In genomic region chr4:179095585-179096228, GRCh38 we compare ENCODE assay signal across 14 cellular contexts.
DNase-seq lines count a peak whose midpoint lies in the region; ATAC-seq, FAIRE-seq and TF ChIP-seq lines count a peak whose summit lies in the region.
"Had no signal": no experiment of that assay in that cellular context is flagged by ENCODE, and none has a peak within 500 bp of the region (broad histone marks: within the 10 kb centered on the region; RNA-seq: fewer than 3 reads in every experiment).

No MANE protein-coding gene starts in this region.

- no peak overlapping the region for H3K56ac ChIP-seq in H1 (replicated peaks; ENCODE audit: insufficient read length, low read depth, low read length)

- intact Hi-C loops in activated CD4-positive, alpha-beta T cell treated with anti-CD3 and anti-CD28 coated beads, Interleukin-2, amount 10 ng/mL, durations not matched to agents 24 days and 14 days (cut with micrococcal nuclease): no loop called here
- intact Hi-C loops in OCI-LY7 (cut with micrococcal nuclease; ENCODE audit: unreplicated experiment) (no loop called here), psoas muscle (cut with DNase I) (no loop called here)

- no peak overlapping the region for H2BK12ac ChIP-seq in H1 (ENCODE audit: low read depth, low read length)

- H3K27ac Mint-ChIP-seq in activated CD4-positive, alpha-beta T cell treated with anti-CD3 and anti-CD28 coated beads, Interleukin-2, amount 10 ng/mL, durations not matched to agents 24 days and 14 days: no peak overlapping the region
- H3K27ac Mint-ChIP-seq: activated T-cell treated with anti-CD3 and anti-CD28 coated beads, Interleukin-2, amount 50 U/mL, for 72 hours; IgD-negative memory B cell; T-helper 1 cell treated with Interleukin-12 subunit alpha and Interleukin-12 subunit beta and Interleukin-4 antibody, amounts not matched to agents 30 μg/mL and 1 μg/mL, for 36 hours had no signal

- H3K36me3 ChIP-seq in OCI-LY7 (ENCODE audit: insufficient read depth, low read length) (no peaks in the 10 kb centered on the region), H1 (ENCODE audit: control insufficient read depth in 2 of 4, insufficient read depth in 4 of 4, low read length in 3 of 4) (no peaks in the 10 kb centered on the region), psoas muscle (ENCODE audit: insufficient read depth in 1 of 2, low read depth in 1 of 2) (no peaks in the 10 kb centered on the region)

- H3K36me3 Mint-ChIP-seq in activated CD4-positive, alpha-beta T cell treated with anti-CD3 and anti-CD28 coated beads, Interleukin-2, amount 10 ng/mL, durations not matched to agents 24 days and 14 days (ENCODE audit: low read depth): no peaks in the 10 kb centered on the region
- H3K36me3 Mint-ChIP-seq: IgD-negative memory B cell had no signal

- BruUV-seq in OCI-LY7 (replicated peaks; lab: Mats Ljungman, UMichigan): no TSS peak

- H4K8ac ChIP-seq in H1 (ENCODE audit: extremely low read depth, insufficient read depth, low read length): no peak overlapping the region

- no peaks in the 10 kb centered on the region for H3K79me1 ChIP-seq in H1 (ENCODE audit: low read depth, low read length)

- no peak overlapping the region for H2AFZ ChIP-seq in OCI-LY7 (ENCODE audit: low read length)
- H2AFZ ChIP-seq in H1 (ENCODE audit: low read length): no peak overlapping the region

- no peak overlapping the region for H2AK5ac ChIP-seq in H1 (ENCODE audit: low read depth, low read length)

- CTCF ChIA-PET in OCI-LY7 (lab: Charles Lee; ENCODE audit: unreplicated experiment) (no interaction called here), H1 (lab: Charles Lee; ENCODE audit: partially characterized antibody) (no interaction called here)

- TF ChIP-seq EP300 in H1 (IDR thresholded peaks at IDR 0.05; ENCODE audit: borderline replicate concordance in 1 of 2, low read depth in 2 of 2, low read length in 2 of 2): no peak

- peak; percentile 58 for DNase-seq in activated CD4-positive, alpha-beta T cell treated with anti-CD3 and anti-CD28 coated beads, Interleukin-2, amount 10 ng/mL, durations not matched to agents 24 days and 14 days
- DNase-seq in activated CD4-positive, alpha-beta T cell treated with anti-CD3 and anti-CD28 coated beads, Interleukin-2, amount 50 U/mL, for 4 hours: no peak
- DNase-seq in OCI-LY7 (ENCODE audit: low spot score): peak; percentile 10
- peak in 1 of 2 experiments; percentile 63 for DNase-seq in H1 (ENCODE audit: low read depth in 1 of 2, low spot score in 2 of 2)
- DNase-seq in pons (ENCODE audit: low spot score): peak; percentile 15
- no peak for DNase-seq in activated gamma-delta T cell treated with Interleukin-2 at 50 U/mL for 16 hours
- DNase-seq in psoas muscle: no peak
- DNase-seq: activated T-cell treated with anti-CD3 and anti-CD28 coated beads, Interleukin-2, amount 50 U/mL, for 72 hours; glutamatergic neuron; NCI-H526; stimulated activated CD4-positive, alpha-beta T cell treated with anti-CD3 and anti-CD28 coated beads, Interleukin-12 subunit alpha, Interleukin-12 subunit beta, amount 100 ng/mL, for 4 hours had no signal

- no peak overlapping the region for H3K4me2 ChIP-seq in OCI-LY7 (ENCODE audit: low read length)
- no peak overlapping the region for H3K4me2 ChIP-seq in H1 (ENCODE audit: insufficient read depth in 1 of 2, low read depth in 2 of 2, low read length in 2 of 2)

- no peaks in the 10 kb centered on the region for H3K27me3 ChIP-seq in H1 (replicated peaks in 1 of 4; ENCODE audit: control insufficient read depth in 3 of 4, extremely low read depth in 1 of 4, insufficient read depth in 3 of 4, low read length in 3 of 4)
- no peaks in the 10 kb centered on the region for H3K27me3 ChIP-seq in psoas muscle (ENCODE audit: insufficient read depth in 3 of 3, low read length in 2 of 3)

- no peaks in the 10 kb centered on the region for H3K27me3 Mint-ChIP-seq in activated CD4-positive, alpha-beta T cell treated with anti-CD3 and anti-CD28 coated beads, Interleukin-2, amount 10 ng/mL, durations not matched to agents 24 days and 14 days
- H3K27me3 Mint-ChIP-seq: IgD-negative memory B cell had no signal

- FAIRE-seq in H1 (lab: Jason Lieb, UNC): no peak

- no peaks in the 10 kb centered on the region for H3K23me2 ChIP-seq in H1 (ENCODE audit: low read depth, low read length)

- H4K20me1 ChIP-seq in OCI-LY7 (ENCODE audit: insufficient read depth, low read length) (no peaks in the 10 kb centered on the region), H1 (replicated peaks in 1 of 2; ENCODE audit: control insufficient read depth in 1 of 2, insufficient read depth in 2 of 2, low read length in 2 of 2) (no peaks in the 10 kb centered on the region)

- H3K23ac ChIP-seq in H1 (ENCODE audit: insufficient read length): no peak overlapping the region

- no peak overlapping the region for H2BK5ac ChIP-seq in H1 (ENCODE audit: low read depth, low read length)

- no peak for TF ChIP-seq RAD21 in H1 (IDR thresholded peaks at IDR 0.05 in 1 of 2, conservative IDR thresholded peaks at IDR 0.05 in 1 of 2; ENCODE audit: low read depth in 2 of 2, low read length in 2 of 2)

- no peaks in the 10 kb centered on the region for H3K9me2 ChIP-seq in OCI-LY7 (ENCODE audit: insufficient read depth, low read length)

- H3K9ac ChIP-seq in H1 (replicated peaks in 1 of 4; ENCODE audit: extremely low read depth in 1 of 4, low read depth in 3 of 4, low read length in 3 of 4): no peak overlapping the region

- POLR2A ChIA-PET in OCI-LY7 (lab: Charles Lee) (interaction anchor here (1.0 kb wide), 1 partner anchor 54 kb away, joined by 4 read pairs; no protein-coding TSS in a partner anchor), H1 (lab: Charles Lee; ENCODE audit: partially characterized antibody) (interaction anchor here (0.6 kb wide), 1 partner anchor 604 kb away, joined by 4 read pairs; no protein-coding TSS in a partner anchor)

- 49% methylated on average over 4 of the region's 4 CpGs; no CpG with 5 or more reads in 1 of the 2 experiments for WGBS in H1 (ENCODE audit: extremely low coverage in 1 of 2, insufficient coverage in 1 of 2, insufficient read length in 1 of 2, insufficient replicate concordance in 2 of 2, low coverage in 1 of 2, low lambda C conversion rate in 2 of 2, missing lambda C conversion rate in 1 of 2), 2 experiments
- WGBS in psoas muscle, 3 donors: 17 to 20% (median 18%) methylated on average over 4 of the region's 4 CpGs

- H3K79me2 ChIP-seq in OCI-LY7 (ENCODE audit: insufficient read depth, low read depth, low read length) (no peaks in the 10 kb centered on the region), H1 (ENCODE audit: control insufficient read depth in 1 of 2, insufficient read depth in 2 of 2, low read length in 2 of 2) (no peaks in the 10 kb centered on the region)

- TF ChIP-seq POLR2A in H1 (IDR thresholded peaks at IDR 0.05; ENCODE audit: control extremely low read depth in 1 of 2, low read depth in 2 of 2, low read length in 2 of 2): no peak

- H4K91ac ChIP-seq in H1 (replicated peaks; ENCODE audit: insufficient read length, low read length): no peak overlapping the region

- H3K18ac ChIP-seq in H1 (ENCODE audit: extremely low read depth, low read length): no peak overlapping the region

- no peaks in the 10 kb centered on the region for H3K4me1 ChIP-seq in OCI-LY7 (ENCODE audit: insufficient read depth, low read length, poor library complexity, severe bottlenecking)
- no peaks in the 10 kb centered on the region for H3K4me1 ChIP-seq in H1 (replicated peaks in 1 of 4; ENCODE audit: control insufficient read depth in 3 of 4, insufficient read depth in 4 of 4, low read length in 3 of 4)
- no peaks in the 10 kb centered on the region for H3K4me1 ChIP-seq in psoas muscle

- ATAC-seq in HG02610 (IDR thresholded peaks at IDR 0.05; ENCODE audit: unreplicated experiment) (no peak), psoas muscle (no peak)
- ATAC-seq: activated T-cell treated with anti-CD3 and anti-CD28 coated beads, Interleukin-2, amount 50 U/mL, for 72 hours had no signal

- no peak overlapping the region for H2BK120ac ChIP-seq in H1 (replicated peaks; ENCODE audit: low read depth, low read length)

- H3K4me3 ChIP-seq in OCI-LY7 (ENCODE audit: low read depth, low read length, poor library complexity, severe bottlenecking) (no peak overlapping the region), H1 (ENCODE audit: extremely low read depth in 1 of 4, insufficient read depth in 2 of 4, low read depth in 3 of 4, low read length in 4 of 4) (no peak overlapping the region), psoas muscle (no peak overlapping the region)

- no peak overlapping the region for H2BK20ac ChIP-seq in H1 (ENCODE audit: low read length)

- H3K4me3 Mint-ChIP-seq in activated CD4-positive, alpha-beta T cell treated with anti-CD3 and anti-CD28 coated beads, Interleukin-2, amount 10 ng/mL, durations not matched to agents 24 days and 14 days: no peak overlapping the region
- H3K4me3 Mint-ChIP-seq: activated T-cell treated with anti-CD3 and anti-CD28 coated beads, Interleukin-2, amount 50 U/mL, for 72 hours; IgD-negative memory B cell; T-helper 1 cell treated with Interleukin-12 subunit alpha and Interleukin-12 subunit beta and Interleukin-4 antibody, amounts not matched to agents 30 μg/mL and 1 μg/mL, for 36 hours had no signal

- no peak overlapping the region for H3K4ac ChIP-seq in H1 (replicated peaks; ENCODE audit: insufficient read length, low read depth, low read length)

- H3K27ac ChIP-seq in OCI-LY7 (ENCODE audit: low read depth, low read length, poor library complexity, severe bottlenecking): no peak overlapping the region
- H3K27ac ChIP-seq in H1 (ENCODE audit: low read depth, low read length): no peak overlapping the region
- no peak overlapping the region for H3K27ac ChIP-seq in psoas muscle

- no peak overlapping the region for H2BK15ac ChIP-seq in H1 (ENCODE audit: low read length)

- H4K5ac ChIP-seq in H1 (ENCODE audit: insufficient read length, low read depth, low read length): no peak overlapping the region

- H3K9me3 ChIP-seq in OCI-LY7 (ENCODE audit: low read length) (no peaks in the 10 kb centered on the region), H1 (ENCODE audit: insufficient read depth in 2 of 2, low read depth in 1 of 2, low read length in 1 of 2) (no peaks in the 10 kb centered on the region), psoas muscle (no peaks in the 10 kb centered on the region)

- H3K14ac ChIP-seq in H1 (ENCODE audit: insufficient read length): no peak overlapping the region

- H3K4me1 Mint-ChIP-seq in activated CD4-positive, alpha-beta T cell treated with anti-CD3 and anti-CD28 coated beads, Interleukin-2, amount 10 ng/mL, durations not matched to agents 24 days and 14 days: no peaks in the 10 kb centered on the region
- H3K4me1 Mint-ChIP-seq: IgD-negative memory B cell had no signal

- H3K9me3 Mint-ChIP-seq in activated CD4-positive, alpha-beta T cell treated with anti-CD3 and anti-CD28 coated beads, Interleukin-2, amount 10 ng/mL, durations not matched to agents 24 days and 14 days: no peaks in the 10 kb centered on the region
- H3K9me3 Mint-ChIP-seq: T-helper 1 cell treated with Interleukin-12 subunit alpha and Interleukin-12 subunit beta and Interleukin-4 antibody, amounts not matched to agents 30 μg/mL and 1 μg/mL, for 36 hours had no signal

- TF ChIP-seq CTCF in OCI-LY7 (conservative IDR thresholded peaks at IDR 0.05; ENCODE audit: low read length) (no peak), H1 (IDR thresholded peaks at IDR 0.05; ENCODE audit: control extremely low read depth in 1 of 3, insufficient read depth in 1 of 3, low read depth in 1 of 3, low read length in 3 of 3) (no peak), psoas muscle (IDR thresholded peaks at IDR 0.05) (no peak)

Comparison
In these comparisons a context has a peak if more than half of its experiments do, and no peak if none do; other contexts are left out.
1. DNase-seq: peak in activated CD4-positive, alpha-beta T cell treated with anti-CD3 and anti-CD28 coated beads, Interleukin-2, amount 10 ng/mL, durations not matched to agents 24 days and 14 days (single experiment), OCI-LY7 (single experiment) and pons (single experiment); none in activated CD4-positive, alpha-beta T cell treated with anti-CD3 and anti-CD28 coated beads, Interleukin-2, amount 50 U/mL, for 4 hours (0 of 2), activated gamma-delta T cell treated with Interleukin-2 at 50 U/mL for 16 hours (single experiment) and psoas muscle (0 of 2).